Comparison of ENCODE assay signal across 10 cellular contexts in the genomic region with DNA sequence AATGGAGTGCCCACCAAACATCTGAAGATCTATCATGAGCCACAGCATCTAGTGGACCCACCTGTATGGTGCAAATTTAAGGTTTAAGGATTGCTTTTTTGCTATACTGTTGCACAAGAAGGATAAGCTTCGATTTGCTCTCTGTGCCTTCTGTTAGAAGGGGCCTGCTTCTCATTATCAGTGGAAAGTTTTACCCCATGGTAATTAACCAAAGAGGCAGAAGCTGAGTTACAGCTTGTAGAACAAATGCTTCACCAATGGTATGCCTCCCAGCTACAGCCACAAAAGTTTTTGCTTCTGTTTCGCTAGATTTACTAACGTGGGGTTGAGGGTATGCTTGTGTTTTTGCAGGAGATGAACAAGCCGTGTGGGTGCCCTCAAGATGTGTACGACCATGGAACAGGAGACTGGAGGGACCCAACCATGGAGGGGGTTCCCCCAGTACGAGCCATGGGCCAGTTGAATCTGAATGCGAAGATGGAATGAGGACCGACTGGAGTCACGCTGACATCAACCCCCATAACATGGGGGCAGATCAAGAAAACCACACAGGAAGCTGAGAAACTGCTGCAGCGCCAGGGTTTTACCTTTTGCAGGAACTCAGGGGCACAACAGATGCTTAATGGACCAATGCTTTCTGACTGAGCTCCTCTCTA. TPM values are rescaled to one million over a fixed set of nuclear protein-coding genes. Genes with fewer than 3 reads are reported as not detected.
A peak's percentile ranks its signal among the peaks of the same experiment; 100 is the strongest.
DNase-seq lines count a peak whose midpoint lies in the region; ATAC-seq and TF ChIP-seq lines count a peak whose summit lies in the region.
"Had no signal": no experiment of that assay in that cellular context is flagged by ENCODE, and none has a peak within 500 bp of the region (broad histone marks: within the 10 kb centered on the region; RNA-seq: fewer than 3 reads in every experiment).

No MANE protein-coding gene starts in this region.

- H3K4me3 ChIP-seq in endodermal cell (ENCODE audit: low read length) (peak overlapping the region; percentile 10), heart right ventricle (no peak overlapping the region)

- H3K9me3 ChIP-seq in KOPT-K1 (ENCODE audit: insufficient read depth, low read length, poor library complexity, severe bottlenecking) = peaks cover 75% of the 10 kb centered on the region
- peaks cover 77% of the 10 kb centered on the region for H3K9me3 ChIP-seq in endodermal cell (ENCODE audit: control insufficient read depth, low read length)
- H3K9me3 ChIP-seq in heart right ventricle = peaks cover 0 to 60% (median 11%) of the 10 kb centered on the region in 11 donors

- no peak overlapping the region for H3K9ac ChIP-seq in endodermal cell (ENCODE audit: extremely low read depth, low read length, poor library complexity, severe bottlenecking)
- H3K9ac ChIP-seq: SK-N-SH had no signal

- DNase-seq in activated CD8-positive, alpha-beta memory T cell treated with anti-CD3 and anti-CD28 coated beads for 48 hours (ENCODE audit: low read depth in 2 of 3, low spot score in 2 of 3) = peak; percentile 10 to 23 (median 14)
- no peak for DNase-seq in endodermal cell
- DNase-seq in stimulated activated CD8-positive, alpha-beta memory T cell treated with anti-CD3 and anti-CD28 coated beads, Interleukin-12 subunit alpha, Interleukin-12 subunit beta, amount 100 ng/mL, for 4 hours (ENCODE audit: low read depth) = peak; percentile 15
- DNase-seq in NCI-H526 treated with DMSO at 0.1 percent for 48 hours (lab: John Stamatoyannopoulos, UW) = no peak
- no peak for DNase-seq in GM19238 (ENCODE audit: insufficient read length, low spot score)
- no peak for DNase-seq in C1 segment of cervical spinal cord (lab: John Stamatoyannopoulos, UW)
- no peak for DNase-seq in heart right ventricle
- DNase-seq: NCI-H1105 treated with DMSO at 0.1 percent for 48 hours, SK-N-SH had no signal

- H3K27me3 ChIP-seq in endodermal cell (ENCODE audit: control insufficient read depth, insufficient read depth, low read length, poor library complexity, severe bottlenecking) (no peaks in the 10 kb centered on the region), heart right ventricle (no peaks in the 10 kb centered on the region)

- WGBS in endodermal cell (ENCODE audit: insufficient coverage in 1 of 2, insufficient read length in 1 of 2), 2 experiments = 91% methylated on average over 6 to 10 of the region's 10 CpGs
- WGBS in heart right ventricle, 2 donors = 83 to 86% methylated on average over 10 of the region's 10 CpGs

- no peaks in the 10 kb centered on the region for H3K4me1 ChIP-seq in endodermal cell (ENCODE audit: control insufficient read depth, insufficient read depth, low read length)
- no peaks in the 10 kb centered on the region for H3K4me1 ChIP-seq in heart right ventricle

- intact Hi-C loops in heart right ventricle (cut with DNase I) = no loop called here

- H3K9me3 Mint-ChIP-seq in endodermal cell = peaks cover 90% of the 10 kb centered on the region

- H3K27me3 Mint-ChIP-seq in endodermal cell (ENCODE audit: insufficient read depth) = peaks cover 26% of the 10 kb centered on the region

- H3K27ac ChIP-seq in KOPT-K1 (ENCODE audit: low read depth, low read length, poor library complexity, severe bottlenecking) (peak overlapping the region; percentile 80), endodermal cell (ENCODE audit: low read depth, low read length) (no peak overlapping the region), heart right ventricle (no peak overlapping the region)

- no peaks in the 10 kb centered on the region for H3K4me1 Mint-ChIP-seq in endodermal cell

- no peak for ATAC-seq in heart right ventricle

- H3K4me3 Mint-ChIP-seq in endodermal cell = no peak overlapping the region

- peaks cover 35% of the 10 kb centered on the region for H3K36me3 Mint-ChIP-seq in endodermal cell (ENCODE audit: low read depth)

- H3K36me3 ChIP-seq in KOPT-K1 (ENCODE audit: insufficient read depth, low read length) (peaks cover 34% of the 10 kb centered on the region), endodermal cell (ENCODE audit: control insufficient read depth, insufficient read depth, low read length) (peaks cover 21% of the 10 kb centered on the region), heart right ventricle (peaks cover 0 to 18% (median 0%) of the 10 kb centered on the region in 9 donors)

- no peak for TF ChIP-seq CTCF in endodermal cell (conservative IDR thresholded peaks at IDR 0.05)
- TF ChIP-seq CTCF in heart right ventricle (IDR thresholded peaks at IDR 0.05) = no peak

- H3K27ac Mint-ChIP-seq in endodermal cell = no peak overlapping the region

RNA-seq across cellular contexts. Expression of gene ACAD9, which starts 43.5 kb away (rescaled TPM):
- 10 to 100 TPM; 48.0 to 52.1 TPM for total RNA-seq in endodermal cell
- polyA plus RNA-seq in endodermal cell (2013, experiment 1 of 2) = 32.3 TPM
- polyA plus RNA-seq in endodermal cell (2013, experiment 2 of 2) = 30.3 TPM
- total RNA-seq in heart right ventricle = 10 to 100 TPM; 34.8 to 45.9 (median 37.8) TPM
- polyA plus RNA-seq in heart right ventricle = 10 to 100 TPM; 20.8 to 36.5 TPM

Comparison
In these comparisons a context has a peak if more than half of its experiments do, and no peak if none do; other contexts are left out.
1. DNase-seq: peak in activated CD8-positive, alpha-beta memory T cell treated with anti-CD3 and anti-CD28 coated beads for 48 hours (3 of 3) and stimulated activated CD8-positive, alpha-beta memory T cell treated with anti-CD3 and anti-CD28 coated beads, Interleukin-12 subunit alpha, Interleukin-12 subunit beta, amount 100 ng/mL, for 4 hours (single experiment); none in endodermal cell (single experiment), NCI-H526 treated with DMSO at 0.1 percent for 48 hours (single experiment), GM19238 (single experiment), C1 segment of cervical spinal cord (0 of 14) and heart right ventricle (0 of 2).